ENCODE assay signal across 29 cellular contexts in genomic region chr9:87810008-87810407, GRCh38.
"Had no signal": no experiment of that assay in that cellular context is flagged by ENCODE, and none has a peak within 500 bp of the region (broad histone marks: within the 10 kb centered on the region; RNA-seq: fewer than 3 reads in every experiment).

No MANE protein-coding gene starts in this region.

- H3K27ac ChIP-seq: adrenal gland, body of pancreas, esophagus muscularis mucosa, foreskin keratinocyte, gastrocnemius medialis, heart left ventricle, WERI-Rb-1 had no signal

- H3K4me3 ChIP-seq: adrenal gland, body of pancreas, esophagus muscularis mucosa, gastrocnemius medialis, heart left ventricle had no signal

- H3K27me3 ChIP-seq: adrenal gland, body of pancreas, gastrocnemius medialis had no signal

- ATAC-seq: activated CD4-positive, CD25-positive, alpha-beta regulatory T cell treated with anti-CD3 and anti-CD28 coated beads, Interleukin-2, amount 50 U/mL, for 24 hours; activated CD8-positive, alpha-beta T cell treated with anti-CD3 and anti-CD28 coated beads for 36 hours; activated T-cell treated with anti-CD3 and anti-CD28 coated beads, Interleukin-2, amount 50 U/mL, for 4 hours; activated T-helper 17 cell treated with anti-CD3 and anti-CD28 coated beads, Interleukin-2, amount 50 U/mL, for 72 hours; body of pancreas; effector memory CD8-positive, alpha-beta T cell; foreskin keratinocyte; gastrocnemius medialis; heart left ventricle had no signal

- H3K9me3 ChIP-seq: adrenal gland, body of pancreas, esophagus muscularis mucosa, gastrocnemius medialis had no signal

- H3K4me1 ChIP-seq: adrenal gland, body of pancreas, foreskin keratinocyte, gastrocnemius medialis had no signal

- H3K36me3 ChIP-seq: adrenal gland, esophagus muscularis mucosa, gastrocnemius medialis, heart left ventricle, WERI-Rb-1 had no signal

- DNase-seq: activated B cell treated with CpG ODN at 0.5 μM for 24 hours; activated CD4-positive, alpha-beta T cell treated with anti-CD3 and anti-CD28 coated beads for 48 hours; activated CD4-positive, alpha-beta T cell treated with anti-CD3 and anti-CD28 coated beads, Interleukin-2, amount 50 U/mL, for 1 hour; activated CD4-positive, alpha-beta T cell treated with anti-CD3 and anti-CD28 coated beads, Interleukin-2, amount 50 U/mL, for 48 hours; activated CD8-positive, alpha-beta memory T cell treated with anti-CD3 and anti-CD28 coated beads for 24 hours; activated CD8-positive, alpha-beta T cell treated with anti-CD3 and anti-CD28 coated beads for 36 hours; activated effector memory CD4-positive, alpha-beta T cell treated with Interleukin-2 at 50 U/mL for 16 hours; activated gamma-delta T cell treated with Interleukin-2 at 50 U/mL for 16 hours; activated naive CD4-positive, alpha-beta T cell treated with anti-CD3 and anti-CD28 coated beads, Interleukin-2, amount 50 U/mL, for 16 hours; activated naive CD4-positive, alpha-beta T cell treated with Interleukin-2 at 50 U/mL for 16 hours; activated T-cell treated with anti-CD3 and anti-CD28 coated beads, Interleukin-2, amount 50 U/mL, for 4 hours; adrenal gland; amygdala; aorta; body of pancreas; caudate nucleus; cortex of kidney; dermis blood vessel endothelial cell; effector CD4-positive, alpha-beta T cell; effector memory CD8-positive, alpha-beta T cell; foreskin keratinocyte; gastrocnemius medialis; glutamatergic neuron; heart left ventricle; T-helper 2 cell; WERI-Rb-1 had no signal
